Comparison of ENCODE assay signal across 30 cellular contexts in genomic region chr10:33235951-33236350, GRCh38.
DNase-seq lines count a peak whose midpoint lies in the region; ATAC-seq and TF ChIP-seq lines count a peak whose summit lies in the region.
"Had no signal": no experiment of that assay in that cellular context is flagged by ENCODE, and none has a peak within 500 bp of the region (broad histone marks: within the 10 kb centered on the region; RNA-seq: fewer than 3 reads in every experiment).

No MANE protein-coding gene starts in this region.

- WGBS in gastroesophageal sphincter (ENCODE audit: low coverage in 1 of 2), 2 donors = 80 to 94% methylated on average over 2 to 3 of the region's 3 CpGs

- H3K4me1 ChIP-seq in ACC112 (ENCODE audit: control insufficient read depth, insufficient read depth, low read length, unreplicated experiment) (peaks cover 75% of the 10 kb centered on the region), Panc1 (ENCODE audit: control insufficient read depth, insufficient read depth, low read length) (peaks cover 64% of the 10 kb centered on the region), gastroesophageal sphincter (peaks cover 3 to 34% (median 7%) of the 10 kb centered on the region in 3 donors), HAP-1 (peaks cover 30% of the 10 kb centered on the region)
- H3K4me1 ChIP-seq: body of pancreas, pancreas had no signal

- H3K27me3 ChIP-seq in ACC112 (ENCODE audit: insufficient read depth, low read length) (no peaks in the 10 kb centered on the region), Panc1 (ENCODE audit: control insufficient read depth, insufficient read depth, low read length) (no peaks in the 10 kb centered on the region), gastroesophageal sphincter (no peaks in the 10 kb centered on the region), HAP-1 (ENCODE audit: low read depth) (no peaks in the 10 kb centered on the region)
- H3K27me3 ChIP-seq: adrenal gland, BE2C, body of pancreas, dorsolateral prefrontal cortex, pancreas had no signal

- no peaks in the 10 kb centered on the region for H3K9me3 Mint-ChIP-seq in osteocyte (ENCODE audit: unreplicated experiment)
- H3K9me3 Mint-ChIP-seq: activated CD4-positive, alpha-beta memory T cell treated with anti-CD3 and anti-CD28 coated beads, Interleukin-2, amount 10 ng/mL, durations not matched to agents 7 days and 5 days; CD8-positive, alpha-beta T cell; H9; natural killer cell; stimulated activated naive CD8-positive, alpha-beta T cell treated with anti-CD3 and anti-CD28 coated beads, Interleukin-15, amount 100 ng/mL, for 72 hours had no signal

- peaks cover 25% of the 10 kb centered on the region for H3K36me3 ChIP-seq in ACC112 (ENCODE audit: insufficient read depth, low read length)
- H3K36me3 ChIP-seq in Panc1 (ENCODE audit: control insufficient read depth, insufficient read depth, low read length) = peaks cover 3% of the 10 kb centered on the region; the same call in 1 of the 2 replicates
- peaks cover 0 to 8% of the 10 kb centered on the region in 2 donors for H3K36me3 ChIP-seq in gastroesophageal sphincter
- H3K36me3 ChIP-seq in HAP-1 (replicated peaks) = no peaks in the 10 kb centered on the region; the same call in 1 of the 2 replicates
- H3K36me3 ChIP-seq: pancreas had no signal

- H3K4me1 Mint-ChIP-seq in osteocyte (ENCODE audit: unreplicated experiment) = peaks cover 86% of the 10 kb centered on the region
- H3K4me1 Mint-ChIP-seq: activated CD4-positive, alpha-beta memory T cell treated with anti-CD3 and anti-CD28 coated beads, Interleukin-2, amount 10 ng/mL, durations not matched to agents 7 days and 5 days; natural killer cell; stimulated activated naive CD8-positive, alpha-beta T cell treated with anti-CD3 and anti-CD28 coated beads, Interleukin-15, amount 100 ng/mL, for 72 hours had no signal

- no peak for TF ChIP-seq POLR2A in gastroesophageal sphincter (IDR thresholded peaks at IDR 0.05)

- TF ChIP-seq CTCF in Panc1 (IDR thresholded peaks at IDR 0.05) (no peak), gastroesophageal sphincter (IDR thresholded peaks at IDR 0.05) (no peak), osteocyte (IDR thresholded peaks at IDR 0.05) (no peak)

- H2AFZ ChIP-seq in ACC112 (ENCODE audit: low read length, unreplicated experiment) = no peak overlapping the region

- H3K36me3 Mint-ChIP-seq in osteocyte (ENCODE audit: unreplicated experiment) = peaks cover 48% of the 10 kb centered on the region
- H3K36me3 Mint-ChIP-seq: CD8-positive, alpha-beta T cell; natural killer cell had no signal

- no peaks in the 10 kb centered on the region for H3K27me3 Mint-ChIP-seq in osteocyte (ENCODE audit: unreplicated experiment)

- no peak overlapping the region for H3K4me3 ChIP-seq in ACC112 (ENCODE audit: low read depth, low read length)
- H3K4me3 ChIP-seq in Panc1 (ENCODE audit: low read depth in 2 of 2, low read length in 2 of 2) = no peak overlapping the region
- no peak overlapping the region for H3K4me3 ChIP-seq in gastroesophageal sphincter
- H3K4me3 ChIP-seq in HAP-1 = no peak overlapping the region
- H3K4me3 ChIP-seq: adrenal gland, body of pancreas, dorsolateral prefrontal cortex, pancreas had no signal

- no TSS peak for BruUV-seq in Panc1 (replicated peaks; lab: Mats Ljungman, UMichigan)

- CTCF ChIA-PET in Panc1 (lab: Charles Lee) = no interaction called here

- no peak overlapping the region for H3K4me3 Mint-ChIP-seq in osteocyte (ENCODE audit: unreplicated experiment)
- H3K4me3 Mint-ChIP-seq: activated CD4-positive, alpha-beta memory T cell treated with anti-CD3 and anti-CD28 coated beads, Interleukin-2, amount 10 ng/mL, durations not matched to agents 7 days and 5 days; CD8-positive, alpha-beta T cell; H9; natural killer cell; stimulated activated naive CD8-positive, alpha-beta T cell treated with anti-CD3 and anti-CD28 coated beads, Interleukin-15, amount 100 ng/mL, for 72 hours had no signal

- H3K27ac ChIP-seq in ACC112 (ENCODE audit: low read depth, low read length) = 0 out of 2 replicates have a peak overlapping the region, but pooled peaks have one; percentile 1
- peak overlapping the region; percentile 96 for H3K27ac ChIP-seq in Panc1 (ENCODE audit: low read length)
- H3K27ac ChIP-seq in gastroesophageal sphincter = peak overlapping the region in 3 of 4 donors; percentile 21 to 66 (median 55)
- H3K27ac ChIP-seq: body of pancreas, dorsolateral prefrontal cortex, pancreas had no signal

- TF ChIP-seq EP300 in gastroesophageal sphincter (IDR thresholded peaks at IDR 0.05) = no peak

- ATAC-seq in Panc1 (no peak), gastroesophageal sphincter (no peak)
- ATAC-seq: body of pancreas; CD8-positive, alpha-beta T cell; HepG2; natural killer cell; pancreas; stimulated activated naive CD8-positive, alpha-beta T cell treated with anti-CD3 and anti-CD28 coated beads, Interleukin-15, amount 100 ng/mL, for 72 hours had no signal

- POLR2A ChIA-PET in Panc1 (lab: Charles Lee) = no interaction called here

- H3K27ac Mint-ChIP-seq in osteocyte (ENCODE audit: unreplicated experiment) = peak overlapping the region; percentile 83
- H3K27ac Mint-ChIP-seq: activated CD4-positive, alpha-beta memory T cell treated with anti-CD3 and anti-CD28 coated beads, Interleukin-2, amount 10 ng/mL, durations not matched to agents 7 days and 5 days; CD8-positive, alpha-beta T cell; H9; natural killer cell; stimulated activated naive CD8-positive, alpha-beta T cell treated with anti-CD3 and anti-CD28 coated beads, Interleukin-15, amount 100 ng/mL, for 72 hours had no signal

- in situ Hi-C loops in Panc1 (cut with HindIII; ENCODE audit: low pct_unique_long_range_greater_than_20kb, low sequenced_read_pairs) (no loop called here), HAP-1 (cut with MboI; ENCODE audit: low sequenced_read_pairs) (no loop called here)

- intact Hi-C loops in Panc1 (cut with micrococcal nuclease; ENCODE audit: unreplicated experiment) = no loop called here

- peaks cover 26% of the 10 kb centered on the region for H3K79me2 ChIP-seq in ACC112 (ENCODE audit: control insufficient read depth, insufficient read depth, low read length, unreplicated experiment)

- DNase-seq in Panc1 (ENCODE audit: low read depth, low spot score) = no peak
- DNase-seq in osteocyte (ENCODE audit: extremely low spot score, unreplicated experiment) = no peak
- no peak for DNase-seq in HAP-1 (ENCODE audit: low spot score in 2 of 2)
- no peak for DNase-seq in NCI-H1436 (lab: John Stamatoyannopoulos, UW)
- DNase-seq in OCI-M2 (lab: John Stamatoyannopoulos, UW; ENCODE audit: unreplicated experiment) = no peak
- no peak for DNase-seq in SKM-1 treated with dmso at 0.1 percent for 144 hours (lab: John Stamatoyannopoulos, UW; ENCODE audit: unreplicated experiment)
- DNase-seq: ACHN; activated CD4-positive, alpha-beta memory T cell treated with anti-CD3 and anti-CD28 coated beads, Interleukin-2, amount 10 ng/mL, durations not matched to agents 7 days and 5 days; activated CD4-positive, alpha-beta T cell treated with anti-CD3 and anti-CD28 coated beads for 1 hour; activated CD8-positive, alpha-beta memory T cell treated with anti-CD3 and anti-CD28 coated beads, Interleukin-2, amount 50 U/mL, for 4 hours; activated naive CD4-positive, alpha-beta T cell treated with Interleukin-2 at 50 U/mL for 16 hours; adrenal gland; BE2C; body of pancreas; CD8-positive, alpha-beta T cell; dorsolateral prefrontal cortex; H9; islet precursor cell; Kasumi-1; natural killer cell; NCI-H1417 treated with DMSO at 0.1 percent for 48 hours; NCI-H2081; NCI-H526; pancreas; SHP77; stimulated activated CD8-positive, alpha-beta memory T cell treated with anti-CD3 and anti-CD28 coated beads, Interleukin-4, amount 100 ng/mL, for 48 hours; stimulated activated naive CD8-positive, alpha-beta T cell treated with anti-CD3 and anti-CD28 coated beads, Interleukin-15, amount 100 ng/mL, for 72 hours had no signal

- no peaks in the 10 kb centered on the region for H3K9me3 ChIP-seq in Panc1 (ENCODE audit: control insufficient read depth, insufficient read depth, low read depth, low read length)
- no peaks in the 10 kb centered on the region for H3K9me3 ChIP-seq in gastroesophageal sphincter
- no peaks in the 10 kb centered on the region for H3K9me3 ChIP-seq in HAP-1
- H3K9me3 ChIP-seq: adrenal gland, BE2C, body of pancreas, pancreas had no signal

Comparison
In these comparisons a context has a peak if more than half of its experiments do, and no peak if none do; other contexts are left out.
1. H3K27ac ChIP-seq: peak in every context shown above with its lines; median percentile 96 in Panc1; 55 in gastroesophageal sphincter; 1 in ACC112.